In the genomic region with DNA sequence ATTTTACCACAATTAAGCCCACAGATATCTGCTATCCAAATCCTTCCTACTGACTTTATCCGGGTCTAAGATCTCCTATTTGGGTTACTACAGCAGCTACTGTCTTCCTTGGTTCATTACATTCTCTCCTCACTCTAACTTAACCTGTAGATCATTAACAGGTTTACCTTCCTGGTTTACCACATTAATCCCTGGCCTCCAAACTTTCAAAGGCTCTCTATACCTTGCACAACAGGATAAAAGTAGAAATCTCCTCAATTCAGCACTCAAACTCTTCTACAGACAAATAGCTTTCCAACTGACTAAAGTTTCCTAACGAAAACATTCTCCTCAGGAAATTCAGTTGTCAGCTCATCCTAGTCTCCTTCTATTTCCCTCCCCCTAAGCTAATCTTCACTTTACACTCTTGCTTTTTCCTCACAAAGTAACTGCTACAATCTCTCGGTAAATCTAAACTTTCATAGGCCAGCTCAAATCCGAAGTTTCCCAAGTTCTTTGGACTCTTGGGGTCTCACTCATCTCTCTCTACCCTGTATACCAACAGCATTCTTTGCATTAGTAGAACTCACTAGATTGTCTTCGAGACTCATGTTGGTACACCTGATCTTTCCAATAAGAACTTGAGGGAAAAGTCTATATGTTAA, we compare ENCODE assay signal across 13 cellular contexts. TPM values are rescaled to one million over a fixed set of nuclear protein-coding genes. Genes with fewer than 3 reads are reported as not detected.
A peak's percentile ranks its signal among the peaks of the same experiment; 100 is the strongest.
DNase-seq lines count a peak whose midpoint lies in the region; ATAC-seq, FAIRE-seq and TF ChIP-seq lines count a peak whose summit lies in the region.
"Had no signal": no experiment of that assay in that cellular context is flagged by ENCODE, and none has a peak within 500 bp of the region (broad histone marks: within the 10 kb centered on the region; RNA-seq: fewer than 3 reads in every experiment).

No MANE protein-coding gene starts in this region.

- peak overlapping the region; percentile 82 for H3K27ac ChIP-seq in RWPE2 (ENCODE audit: poor library complexity, severe bottlenecking)
- H3K27ac ChIP-seq in kidney (ENCODE audit: low read depth in 2 of 2, low read length in 2 of 2) = peak overlapping the region; percentile 29 to 73
- H3K27ac ChIP-seq: KMS-11 had no signal

- ATAC-seq in RWPE2 (ENCODE audit: low read depth) (peak; percentile 9; the same call in 2 of the 3 replicates), HG03432 (IDR thresholded peaks at IDR 0.05; ENCODE audit: unreplicated experiment) (no peak), GM21737 (IDR thresholded peaks at IDR 0.05; ENCODE audit: unreplicated experiment) (no peak)
- ATAC-seq: gastroesophageal sphincter had no signal

- H3K4me1 ChIP-seq in RWPE2 (ENCODE audit: insufficient read depth, poor library complexity, severe bottlenecking) = peaks cover 26% of the 10 kb centered on the region
- peaks cover 15 to 18% of the 10 kb centered on the region in 2 donors for H3K4me1 ChIP-seq in kidney (ENCODE audit: control insufficient read depth in 1 of 2, insufficient read depth in 1 of 2, low read depth in 1 of 2, low read length in 2 of 2)

- intact Hi-C loops in kidney (cut with DNase I) = no loop called here

- FAIRE-seq in GM19239 (lab: Jason Lieb, UNC) (peak; percentile 69), kidney (lab: Jason Lieb, UNC) (peak; percentile 32)

- peaks cover 12% of the 10 kb centered on the region; the same call in 1 of the 2 replicates for H3K36me3 ChIP-seq in RWPE2 (ENCODE audit: low read depth)
- H3K36me3 ChIP-seq in kidney (ENCODE audit: control insufficient read depth in 1 of 2, insufficient read depth in 2 of 2, low read length in 2 of 2) = no peaks in the 10 kb centered on the region
- H3K36me3 ChIP-seq: gastroesophageal sphincter had no signal

- DNase-seq in GM19239 (ENCODE audit: insufficient read length, low spot score) = no peak
- DNase-seq in RWPE2 (ENCODE audit: low spot score) = no peak
- DNase-seq in kidney = no peak
- DNase-seq in renal cortical epithelial cell (ENCODE audit: low read depth) = peak; percentile 94
- DNase-seq in CD1c-positive myeloid dendritic cell (ENCODE audit: extremely low spot score) = no peak
- no peak for DNase-seq in activated CD4-positive, alpha-beta T cell treated with anti-CD3 and anti-CD28 coated beads, Interleukin-2, amount 50 U/mL, for 4 hours
- DNase-seq: activated B cell treated with CpG ODN at 0.5 μM for 24 hours; central memory CD4-positive, alpha-beta T cell; Right ventricle myocardium superior had no signal

- no peak for TF ChIP-seq CTCF in RWPE2 (IDR thresholded peaks at IDR 0.05; ENCODE audit: poor library complexity, severe bottlenecking)
- no peak for TF ChIP-seq CTCF in kidney (IDR thresholded peaks at IDR 0.05; ENCODE audit: borderline replicate concordance, extremely low read depth, insufficient read depth)

- no peaks in the 10 kb centered on the region for H3K27me3 ChIP-seq in RWPE2 (ENCODE audit: insufficient read depth, poor library complexity, severe bottlenecking)
- H3K27me3 ChIP-seq: gastroesophageal sphincter had no signal

- peak overlapping the region; percentile 97 for H3K4me3 ChIP-seq in RWPE2 (ENCODE audit: severe bottlenecking)
- peak overlapping the region; percentile 52 to 97 for H3K4me3 ChIP-seq in kidney (ENCODE audit: low read length in 2 of 2)

- H3K9ac ChIP-seq in kidney (ENCODE audit: low read length in 2 of 2) = peak overlapping the region in 1 of 2 donors; percentile 42
- H3K9ac ChIP-seq: KMS-11 had no signal

- H3K9me3 ChIP-seq in RWPE2 (ENCODE audit: severe bottlenecking) (no peaks in the 10 kb centered on the region), kidney (ENCODE audit: control insufficient read depth in 1 of 2, low read length in 2 of 2) (no peaks in the 10 kb centered on the region)
- H3K9me3 ChIP-seq: gastroesophageal sphincter had no signal

RNA-seq across cellular contexts. Expression of gene BTBD7, which starts 2.7 kb away (rescaled TPM):
- total RNA-seq in kidney (78.2 TPM), renal cortical epithelial cell (49.0 and 81.6 TPM in 2 replicates)
- 10.3 TPM for polyA plus RNA-seq in kidney (ENCODE audit: insufficient read depth, low read depth, low replicate concordance)

RNA-seq across cellular contexts. Expression of gene COX8C, which starts 16.9 kb away (rescaled TPM):
- total RNA-seq in kidney (not detected), renal cortical epithelial cell (0.60 TPM in 1 of 2 replicates, not detected in the other)
- not detected for polyA plus RNA-seq in kidney (ENCODE audit: insufficient read depth, low read depth, low replicate concordance)
- total RNA-seq: activated B cell treated with CpG ODN at 0.5 μM for 24 hours, gastroesophageal sphincter had no signal
